ENCODE assay signal across 18 cellular contexts in genomic region chrX:110985470-110985869, GRCh38.
A peak's percentile ranks its signal among the peaks of the same experiment; 100 is the strongest.
DNase-seq lines count a peak whose midpoint lies in the region; ATAC-seq and TF ChIP-seq lines count a peak whose summit lies in the region.
"Had no signal": no experiment of that assay in that cellular context is flagged by ENCODE, and none has a peak within 500 bp of the region (broad histone marks: within the 10 kb centered on the region; RNA-seq: fewer than 3 reads in every experiment).

No MANE protein-coding gene starts in this region.

- peak; percentile 0 for DNase-seq in NCI-H345 (lab: John Stamatoyannopoulos, UW)
- DNase-seq in NCI-H345 treated with DMSO at 0.1 percent for 48 hours (lab: John Stamatoyannopoulos, UW; ENCODE audit: unreplicated experiment): no peak
- DNase-seq in NCI-H526 (lab: John Stamatoyannopoulos, UW): peak; percentile 41 to 64
- no peak for DNase-seq in body of pancreas
- no peak for DNase-seq in type B pancreatic cell (ENCODE audit: extremely low spot score, unreplicated experiment)
- DNase-seq in activated T-cell treated with anti-CD3 and anti-CD28 coated beads for 4 hours: no peak
- no peak for DNase-seq in MV-4-11 (lab: John Stamatoyannopoulos, UW)
- DNase-seq: CD4-positive, alpha-beta memory T cell; DND-41; KG1; NCI-H146; NCI-H2081; NCI-H69; SHP77 had no signal

- H3K4me3 ChIP-seq in body of pancreas: no peak overlapping the region
- H3K4me3 ChIP-seq: A549, BLaER1, SK-N-MC had no signal

- H3K4me3 Mint-ChIP-seq in type B pancreatic cell: no peak overlapping the region
- H3K4me3 Mint-ChIP-seq: CD4-positive, alpha-beta memory T cell had no signal

- H3K27ac ChIP-seq in body of pancreas: no peak overlapping the region
- H3K27ac ChIP-seq: A549, BLaER1, SK-N-MC had no signal

- H3K27me3 Mint-ChIP-seq in type B pancreatic cell: peaks cover 9% of the 10 kb centered on the region

- H3K36me3 Mint-ChIP-seq in type B pancreatic cell: no peaks in the 10 kb centered on the region
- H3K36me3 Mint-ChIP-seq: CD4-positive, alpha-beta memory T cell had no signal

- no peaks in the 10 kb centered on the region for H3K9me3 ChIP-seq in body of pancreas
- H3K9me3 ChIP-seq: A549, BLaER1 had no signal

- H3K4me1 ChIP-seq in body of pancreas: peaks cover 12% of the 10 kb centered on the region
- H3K4me1 ChIP-seq: A549, BLaER1 had no signal

- intact Hi-C loops in body of pancreas (cut with DNase I): no loop called here

- H3K36me3 ChIP-seq in body of pancreas (replicated peaks in 1 of 2; ENCODE audit: insufficient read depth in 1 of 2, low read depth in 2 of 2): no peaks in the 10 kb centered on the region
- H3K36me3 ChIP-seq: BLaER1 had no signal

- no peak for TF ChIP-seq POLR2A in body of pancreas (IDR thresholded peaks at IDR 0.05)

- 5 to 19% methylated on average over 2 of the region's 2 CpGs for WGBS in body of pancreas, 2 donors

- peaks cover 5% of the 10 kb centered on the region for H3K9me3 Mint-ChIP-seq in type B pancreatic cell

- peak overlapping the region; percentile 77 for H3K27ac Mint-ChIP-seq in type B pancreatic cell
- H3K27ac Mint-ChIP-seq: CD4-positive, alpha-beta memory T cell had no signal

- peak; percentile 48 for ATAC-seq in body of pancreas
- ATAC-seq in HG02981 (IDR thresholded peaks at IDR 0.05; ENCODE audit: unreplicated experiment): no peak
- ATAC-seq: A549 had no signal

- H3K4me1 Mint-ChIP-seq in type B pancreatic cell (ENCODE audit: unreplicated experiment): no peaks in the 10 kb centered on the region
- H3K4me1 Mint-ChIP-seq: CD4-positive, alpha-beta memory T cell had no signal

- H3K27me3 ChIP-seq in body of pancreas: no peaks in the 10 kb centered on the region

- TF ChIP-seq CTCF in body of pancreas (IDR thresholded peaks at IDR 0.05) (no peak), type B pancreatic cell (conservative IDR thresholded peaks at IDR 0.05) (no peak)

Comparison
In these comparisons a context has a peak if more than half of its experiments do, and no peak if none do; other contexts are left out.
1. DNase-seq: peak in NCI-H345 (single experiment) and NCI-H526 (2 of 2); none in NCI-H345 treated with DMSO at 0.1 percent for 48 hours (single experiment), body of pancreas (0 of 4), type B pancreatic cell (single experiment), activated T-cell treated with anti-CD3 and anti-CD28 coated beads for 4 hours (single experiment) and MV-4-11 (single experiment).